In genomic region chr16:245105-245504, GRCh38 we compare ENCODE assay signal across 31 cellular contexts. TPM values are rescaled to one million over a fixed set of nuclear protein-coding genes. Genes with fewer than 3 reads are reported as not detected.
DNase-seq lines count a peak whose midpoint lies in the region; ATAC-seq, FAIRE-seq and TF ChIP-seq lines count a peak whose summit lies in the region.
"Had no signal": no experiment of that assay in that cellular context is flagged by ENCODE, and none has a peak within 500 bp of the region (broad histone marks: within the 10 kb centered on the region; RNA-seq: fewer than 3 reads in every experiment).

No MANE protein-coding gene starts in this region.

- H3K4me1 ChIP-seq in BLaER1 = peaks cover 58% of the 10 kb centered on the region
- peaks cover 0 to 2% of the 10 kb centered on the region in 2 donors for H3K4me1 ChIP-seq in kidney (ENCODE audit: control insufficient read depth in 1 of 2, insufficient read depth in 1 of 2, low read depth in 1 of 2, low read length in 2 of 2)
- H3K4me1 ChIP-seq in stomach = peaks cover 0 to 29% (median 16%) of the 10 kb centered on the region in 4 donors
- H3K4me1 ChIP-seq: SJSA1 had no signal

- H3K27ac Mint-ChIP-seq in WTC11 = peak overlapping the region; percentile 16
- H3K27ac Mint-ChIP-seq in osteocyte (ENCODE audit: unreplicated experiment) = peak overlapping the region; percentile 15

- CTCF ChIA-PET in WTC11 (lab: Charles Lee) = interaction anchor here (0.8 to 2.1 kb wide), 2 partner anchors 74 to 108 kb away, joined by 3 to 5 read pairs; no protein-coding TSS in a partner anchor

- WGBS in stomach, 5 donors = 91 to 93% (median 91%) methylated on average over 9 of the region's 9 CpGs

- H3K4me3 Mint-ChIP-seq in WTC11 (no peak overlapping the region), osteocyte (ENCODE audit: unreplicated experiment) (no peak overlapping the region)
- H3K4me3 Mint-ChIP-seq: CD14-positive monocyte had no signal

- H3K36me3 ChIP-seq in BLaER1 = peaks cover 32% of the 10 kb centered on the region
- H3K36me3 ChIP-seq in kidney (ENCODE audit: control insufficient read depth in 1 of 2, insufficient read depth in 2 of 2, low read length in 2 of 2) = peaks cover 0 to under 1% of the 10 kb centered on the region in 2 donors
- peaks cover 0 to 23% (median 12%) of the 10 kb centered on the region in 4 donors for H3K36me3 ChIP-seq in stomach
- H3K36me3 ChIP-seq: SJSA1 had no signal

- no peak for TF ChIP-seq POLR2A in stomach (IDR thresholded peaks at IDR 0.05)

- H3K4me1 Mint-ChIP-seq in WTC11 (no peaks in the 10 kb centered on the region), osteocyte (ENCODE audit: unreplicated experiment) (peaks cover 6% of the 10 kb centered on the region)

- no peaks in the 10 kb centered on the region for H3K27me3 Mint-ChIP-seq in WTC11 (ENCODE audit: low read depth)
- H3K27me3 Mint-ChIP-seq in osteocyte (ENCODE audit: unreplicated experiment) = no peaks in the 10 kb centered on the region

- intact Hi-C loops in kidney (cut with DNase I) = no loop called here
- intact Hi-C loops in stomach (cut with DNase I; ENCODE audit: low total_unique reads) = no loop called here

- H3K9ac ChIP-seq in BLaER1 (no peak overlapping the region), kidney (ENCODE audit: low read length in 2 of 2) (no peak overlapping the region)

- TF ChIP-seq CTCF in WTC11 (IDR thresholded peaks at IDR 0.05) (no peak), kidney (IDR thresholded peaks at IDR 0.05; ENCODE audit: borderline replicate concordance, extremely low read depth, insufficient read depth) (no peak), osteocyte (IDR thresholded peaks at IDR 0.05) (no peak), stomach (IDR thresholded peaks at IDR 0.05) (no peak)

- H3K9me3 ChIP-seq in BLaER1 = peaks cover 5% of the 10 kb centered on the region; the same call in 1 of the 2 replicates
- H3K9me3 ChIP-seq in kidney (ENCODE audit: control insufficient read depth in 1 of 2, low read length in 2 of 2) = no peaks in the 10 kb centered on the region
- no peaks in the 10 kb centered on the region for H3K9me3 ChIP-seq in stomach
- H3K9me3 ChIP-seq: SJSA1 had no signal

- H3K27me3 ChIP-seq in BLaER1 = no peaks in the 10 kb centered on the region
- H3K27me3 ChIP-seq in stomach = no peaks in the 10 kb centered on the region
- H3K27me3 ChIP-seq: SJSA1 had no signal

- peak overlapping the region; percentile 24; the same call in 1 of the 2 replicates for H3K4me2 ChIP-seq in BLaER1

- FAIRE-seq in kidney (lab: Jason Lieb, UNC) = no peak
- FAIRE-seq: A204.1, GM19239, HTR-8/SVneo had no signal

- H3K36me3 Mint-ChIP-seq in WTC11 (no peaks in the 10 kb centered on the region), osteocyte (ENCODE audit: unreplicated experiment) (no peaks in the 10 kb centered on the region)

- H3K4me3 ChIP-seq in BLaER1 = no peak overlapping the region
- H3K4me3 ChIP-seq in kidney (ENCODE audit: low read length in 2 of 2) = no peak overlapping the region
- H3K4me3 ChIP-seq in stomach = no peak overlapping the region
- H3K4me3 ChIP-seq: SJSA1 had no signal

- H3K27ac ChIP-seq in BLaER1 (0 out of 2 replicates have a peak overlapping the region, but pooled peaks have one; percentile 22), kidney (ENCODE audit: low read depth in 2 of 2, low read length in 2 of 2) (no peak overlapping the region), stomach (no peak overlapping the region)
- H3K27ac ChIP-seq: SJSA1 had no signal

- POLR2A ChIA-PET in WTC11 (lab: Charles Lee) = no interaction called here

- H3K9me3 Mint-ChIP-seq in WTC11 (no peaks in the 10 kb centered on the region), osteocyte (ENCODE audit: unreplicated experiment) (no peaks in the 10 kb centered on the region)

- H4K20me1 ChIP-seq in BLaER1 = peaks cover 19% of the 10 kb centered on the region; the same call in 1 of the 2 replicates

- no peak for ATAC-seq in WTC11
- ATAC-seq in GM21447 (IDR thresholded peaks at IDR 0.05; ENCODE audit: unreplicated experiment) = no peak
- ATAC-seq: PC-3, Right ventricle myocardium inferior had no signal

- TF ChIP-seq EP300 in stomach (IDR thresholded peaks at IDR 0.05) = no peak

- DNase-seq in WTC11 (ENCODE audit: low spot score) = no peak
- DNase-seq in kidney = peak; percentile 29
- no peak for DNase-seq in osteocyte (ENCODE audit: extremely low spot score, unreplicated experiment)
- no peak for DNase-seq in stomach
- DNase-seq in NCI-H524 treated with DMSO at 0.1 percent for 48 hours (lab: John Stamatoyannopoulos, UW) = no peak
- no peak for DNase-seq in nucleus accumbens (lab: John Stamatoyannopoulos, UW)
- DNase-seq: AML-193; DMS153; DND-41; H7; KBM-7; MV-4-11; NCI-H1105; NCI-H1436 treated with DMSO at 0.1 percent for 48 hours; NCI-H187 treated with DMSO at 0.1 percent for 48 hours; NCI-H446; NCI-H526; NCI-H82; NK-92 treated with Interleukin-12 subunit alpha and Interleukin-12 subunit beta, amount 100 ng/mL, for 24 hours; PC-3 had no signal

TF ChIP-seq in WTC11, 78 proteins besides CTCF, POLR2A, EP300 and RAD21 (continues in another document):
- TF ChIP-seq ZNF671 (CRISPR knock-in tag; IDR thresholded peaks at IDR 0.05) = no peak
- no peak for TF ChIP-seq NR1H2 (CRISPR knock-in tag; IDR thresholded peaks at IDR 0.05)
- TF ChIP-seq PRDM15 (CRISPR knock-in tag; IDR thresholded peaks at IDR 0.05) = no peak
- no peak for TF ChIP-seq PRRX2 (CRISPR knock-in tag; IDR thresholded peaks at IDR 0.05)
- TF ChIP-seq JUN (CRISPR knock-in tag; IDR thresholded peaks at IDR 0.05) = no peak
- TF ChIP-seq FOXJ3 (CRISPR knock-in tag; IDR thresholded peaks at IDR 0.05; ENCODE audit: borderline replicate concordance) = no peak
- TF ChIP-seq ZBTB21 (CRISPR knock-in tag; IDR thresholded peaks at IDR 0.05; ENCODE audit: borderline replicate concordance) = no peak
- no peak for TF ChIP-seq CBFB (CRISPR knock-in tag; IDR thresholded peaks at IDR 0.05; ENCODE audit: low read depth)
- TF ChIP-seq ETV6 (CRISPR knock-in tag; IDR thresholded peaks at IDR 0.05) = no peak
- TF ChIP-seq TEAD1 (CRISPR knock-in tag; IDR thresholded peaks at IDR 0.05) = no peak

RNA-seq across cellular contexts. Expression of gene FAM234A, which starts 10.5 kb away (rescaled TPM):
- total RNA-seq in WTC11 (2021) (115 to 140 TPM (median 137 TPM) in 3 replicates), kidney (109 TPM), osteocyte (171 and 185 TPM in 2 replicates), stomach (10 to 100 TPM; 14.6 to 87.2 (median 60.3) TPM)
- polyA plus RNA-seq in kidney (ENCODE audit: insufficient read depth, low read depth, low replicate concordance) (65.3 TPM), stomach (10 to 100 TPM; 13.1 to 34.9 (median 29.5) TPM)

RNA-seq across cellular contexts. Expression of gene LUC7L, which starts 15.9 kb away (rescaled TPM):
- total RNA-seq in WTC11 (2021) (111 to 135 TPM (median 130 TPM) in 3 replicates), kidney (72.0 TPM), osteocyte (103 and 104 TPM in 2 replicates), stomach (100 to 1,000 TPM; 100 to 221 (median 121) TPM)
- polyA plus RNA-seq in kidney (ENCODE audit: insufficient read depth, low read depth, low replicate concordance) (56.3 TPM), stomach (100 to 1,000 TPM in 1 of 3 donors, 10 to 100 TPM in 2; 77.5 to 108 (median 82.2) TPM)

RNA-seq across cellular contexts. Expression of gene RGS11, which starts 30.6 kb away (rescaled TPM):
- total RNA-seq in WTC11 (2021) (1.8 to 2.7 TPM (median 2.3 TPM) in 3 replicates), kidney (5.9 TPM), osteocyte (6.2 and 9.5 TPM in 2 replicates), stomach (10 to 100 TPM in 2 of 5 donors, 1 to 10 TPM in 3; 2.6 to 24.6 (median 7.0) TPM)
- polyA plus RNA-seq in kidney (ENCODE audit: insufficient read depth, low read depth, low replicate concordance) (2.5 TPM), stomach (10 to 100 TPM in 2 of 3 donors, 1 to 10 TPM in 1; 7.3 to 26.3 (median 11.9) TPM)
- total RNA-seq: RPMI7951, SJSA1 had no signal
- polyA plus RNA-seq: CD14-positive monocyte had no signal

RNA-seq across cellular contexts. Expression of gene ARHGDIG, which starts 35.3 kb away (rescaled TPM):
- total RNA-seq in WTC11 (2021) (3.4 to 4.0 TPM (median 3.5 TPM) in 3 replicates), kidney (0.88 TPM), osteocyte (0.54 TPM in 1 of 2 replicates, not detected in the other), stomach (10 to 100 TPM in 2 of 5 donors, 1 to 10 TPM in 2, not detected in 1; 3.1 to 39.7 (median 11.0) TPM)
- polyA plus RNA-seq in kidney (ENCODE audit: insufficient read depth, low read depth, low replicate concordance) (not detected), stomach (10 to 100 TPM in 1 of 3 donors, 1 to 10 TPM in 2; 5.2 to 50.4 (median 9.6) TPM)
- total RNA-seq: LHCN-M2, MCF 10A, PC-3, RPMI7951, SJSA1 had no signal
- polyA plus RNA-seq: CD14-positive monocyte had no signal

RNA-seq across cellular contexts. Expression of gene PDIA2, which starts 37.9 kb away (rescaled TPM):
- total RNA-seq in WTC11 (2021) (1.9 to 2.4 TPM (median 2.3 TPM) in 3 replicates), kidney (not detected), osteocyte (not detected in 2 replicates), stomach (100 to 1,000 TPM in 1 of 5 donors, 10 to 100 TPM in 3, not detected in 1; 32.3 to 118 (median 65.1) TPM)
- polyA plus RNA-seq in kidney (ENCODE audit: insufficient read depth, low read depth, low replicate concordance) (not detected), stomach (100 to 1,000 TPM; 142 to 932 (median 584) TPM)
- total RNA-seq: MCF 10A, PC-3, SJSA1 had no signal
- polyA plus RNA-seq: CD14-positive monocyte had no signal
